ENCODE assay signal across 19 cellular contexts in the genomic region with DNA sequence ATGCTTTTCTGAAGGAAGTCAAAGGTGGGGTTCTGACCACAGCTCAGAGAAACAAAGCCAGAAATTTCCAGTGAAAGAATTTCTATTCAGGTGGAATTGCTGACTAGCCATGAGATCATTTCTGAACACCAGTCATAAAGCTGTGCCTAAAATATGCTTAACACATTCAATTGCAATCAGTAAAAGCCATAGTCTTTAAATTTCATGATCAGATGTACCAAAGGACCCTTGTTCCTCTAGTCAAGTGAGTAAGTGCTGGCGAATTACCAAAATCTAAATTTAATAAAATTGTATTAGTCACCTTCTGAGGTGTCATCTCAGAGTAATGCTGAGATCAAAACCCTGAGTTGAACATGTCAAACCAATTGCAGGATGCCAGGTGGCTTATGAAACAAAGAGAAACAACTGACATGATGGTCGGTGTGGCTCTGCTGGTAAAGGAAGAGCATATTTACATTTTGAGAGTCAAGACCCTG.
"Had no signal": no experiment of that assay in that cellular context is flagged by ENCODE, and none has a peak within 500 bp of the region (broad histone marks: within the 10 kb centered on the region; RNA-seq: fewer than 3 reads in every experiment).

No MANE protein-coding gene starts in this region.

- FAIRE-seq: endothelial cell of umbilical vein had no signal

- ATAC-seq: activated T-cell treated with anti-CD3 and anti-CD28 coated beads, Interleukin-2, amount 50 U/mL, for 72 hours; lower lobe of right lung; stimulated activated naive CD8-positive, alpha-beta T cell treated with anti-CD3 and anti-CD28 coated beads, Interleukin-15, amount 100 ng/mL, for 72 hours; upper lobe of right lung had no signal

- H3K27me3 ChIP-seq: neutrophil, testis, upper lobe of right lung had no signal

- H3K4me3 ChIP-seq: coronary artery, lower lobe of right lung, skin epidermis, testis, upper lobe of right lung had no signal

- H3K36me3 ChIP-seq: lower lobe of right lung, neutrophil, upper lobe of right lung had no signal

- DNase-seq: activated CD4-positive, alpha-beta memory T cell treated with anti-CD3 and anti-CD28 coated beads, Interleukin-2, amount 10 ng/mL, durations not matched to agents 7 days and 5 days; activated CD4-positive, alpha-beta T cell treated with anti-CD3 and anti-CD28 coated beads for 1 hour; activated naive CD8-positive, alpha-beta T cell treated with anti-CD3 and anti-CD28 coated beads, Interleukin-2, amount 10 ng/mL, durations not matched to agents 7 days and 5 days; activated T-cell treated with anti-CD3 and anti-CD28 coated beads, Interleukin-2, amount 50 U/mL, for 72 hours; anterior cingulate cortex; caudate nucleus; effector CD4-positive, alpha-beta T cell; hippocampal formation; lower lobe of right lung; midbrain; naive B cell; stimulated activated CD4-positive, alpha-beta T cell treated with anti-CD3 and anti-CD28 coated beads, Interleukin-4, amount 100 ng/mL, for 4 hours; stimulated activated naive CD8-positive, alpha-beta T cell treated with anti-CD3 and anti-CD28 coated beads, Interleukin-15, amount 100 ng/mL, for 72 hours; testis; upper lobe of right lung had no signal
